ENCODE assay signal across 11 cellular contexts in genomic region chrX:119477812-119478232, GRCh38. TPM values are rescaled to one million over a fixed set of nuclear protein-coding genes. Genes with fewer than 3 reads are reported as not detected.
DNase-seq lines count a peak whose midpoint lies in the region; ATAC-seq, FAIRE-seq and TF ChIP-seq lines count a peak whose summit lies in the region.
"Had no signal": no experiment of that assay in that cellular context is flagged by ENCODE, and none has a peak within 500 bp of the region (broad histone marks: within the 10 kb centered on the region; RNA-seq: fewer than 3 reads in every experiment).

No MANE protein-coding gene starts in this region.

- no peaks in the 10 kb centered on the region for H3K36me3 Mint-ChIP-seq in progenitor cell of endocrine pancreas (ENCODE audit: insufficient read depth)
- H3K36me3 Mint-ChIP-seq: WTC11 had no signal

- H3K9me3 Mint-ChIP-seq in progenitor cell of endocrine pancreas (ENCODE audit: low read depth) = peaks cover 8% of the 10 kb centered on the region
- H3K9me3 Mint-ChIP-seq: WTC11 had no signal

- no peak for TF ChIP-seq RAD21 in GM12878 (IDR thresholded peaks at IDR 0.05; ENCODE audit: insufficient read depth, low read depth, low read length)

- CTCF ChIA-PET in A673 (lab: Charles Lee) = no interaction called here
- CTCF ChIA-PET in GM12878 (lab: Yijun Ruan, JAX) = interaction anchor here (0.9 to 2.1 kb wide), 10 partner anchors 8 to 401 kb away, joined by 3 to 22 read pairs (median 6); no protein-coding TSS in a partner anchor

- peaks cover 14% of the 10 kb centered on the region for H3K4me1 Mint-ChIP-seq in progenitor cell of endocrine pancreas (ENCODE audit: low read depth)
- H3K4me1 Mint-ChIP-seq: WTC11 had no signal

- no peak overlapping the region for H3K4me3 Mint-ChIP-seq in progenitor cell of endocrine pancreas (ENCODE audit: low read depth)
- H3K4me3 Mint-ChIP-seq: WTC11 had no signal

- H3K9ac ChIP-seq in GM12878 (ENCODE audit: control insufficient read depth, insufficient read depth, low read length) = no peak overlapping the region

- TF ChIP-seq CTCF in A673 (conservative IDR thresholded peaks at IDR 0.05; ENCODE audit: low read depth, low read length) (no peak), GM12878 (IDR thresholded peaks at IDR 0.05 in 2 of 3, conservative IDR thresholded peaks at IDR 0.05 in 1 of 3; ENCODE audit: control insufficient read depth in 2 of 3, extremely low read depth in 1 of 3, insufficient read depth in 1 of 3, low read depth in 3 of 3, low read length in 3 of 3) (no peak), progenitor cell of endocrine pancreas (IDR thresholded peaks at IDR 0.05; ENCODE audit: unreplicated experiment) (no peak)

- H3K27ac Mint-ChIP-seq in progenitor cell of endocrine pancreas = no peak overlapping the region
- H3K27ac Mint-ChIP-seq: WTC11 had no signal

- FAIRE-seq in H54 (lab: Jason Lieb, UNC) (peak; percentile 55), GM12878 (lab: Jason Lieb, UNC) (no peak)

- RAD21 ChIA-PET in GM12878 (lab: Charles Lee; ENCODE audit: unreplicated experiment) = interaction anchor here (1.4 to 1.8 kb wide), 2 partner anchors 8 to 34 kb away, joined by 5 to 6 read pairs; no protein-coding TSS in a partner anchor

- H2AFZ ChIP-seq in GM12878 (ENCODE audit: control insufficient read depth, low read depth, low read length) = no peak overlapping the region

- intact Hi-C loops in A673 (cut with micrococcal nuclease; ENCODE audit: unreplicated experiment) = no loop called here
- intact Hi-C loops in GM12878 (cut with micrococcal nuclease; ENCODE audit: unreplicated experiment) = no loop called here

- DNase-seq in A673 (ENCODE audit: low spot score) (peak; percentile 51), H54 (ENCODE audit: insufficient read length, low spot score) (peak; percentile 44), GM12878 (ENCODE audit: low read depth, low spot score) (no peak), left kidney (ENCODE audit: low read depth, low spot score) (peak; percentile 11), progenitor cell of endocrine pancreas (ENCODE audit: low spot score, unreplicated experiment) (no peak), cortex of kidney (lab: John Stamatoyannopoulos, UW) (no peak), NCI-H748 (lab: John Stamatoyannopoulos, UW; ENCODE audit: unreplicated experiment) (no peak)
- DNase-seq: amygdala, COR-L47 had no signal

- TF ChIP-seq POLR2A in H54 (IDR thresholded peaks at IDR 0.05; ENCODE audit: low read depth, low read length) (no peak), GM12878 (IDR thresholded peaks at IDR 0.05; ENCODE audit: low read depth, low read length) (no peak)

- H3K9me3 ChIP-seq in A673 (ENCODE audit: low read depth, low read length, poor library complexity, severe bottlenecking) (no peaks in the 10 kb centered on the region), GM12878 (replicated peaks; ENCODE audit: control insufficient read depth, insufficient read depth, low read length) (no peaks in the 10 kb centered on the region)

- BruUV-seq in A673 (replicated peaks; lab: Mats Ljungman, UMichigan) (no TSS peak), GM12878 (replicated peaks; lab: Mats Ljungman, UMichigan) (no TSS peak)

- POLR2A ChIA-PET in A673 (lab: Charles Lee; ENCODE audit: low non-redundant PET) (no interaction called here), GM12878 (lab: Charles Lee) (interaction anchor here (1.1 to 3.8 kb wide), 3 partner anchors 10 to 128 kb away, joined by 3 to 21 read pairs (median 5); partner anchors contain the start of genes NKRF and SLC25A5)

- H3K4me3 ChIP-seq in A673 (ENCODE audit: low read depth, low read length, poor library complexity, severe bottlenecking) (no peak overlapping the region), GM12878 (no peak overlapping the region)

- 49% methylated on average over 3 of the region's 3 CpGs for WGBS in GM12878 (ENCODE audit: insufficient coverage, insufficient replicate concordance, low lambda C conversion rate, missing lambda C conversion rate)

- no peaks in the 10 kb centered on the region for H4K20me1 ChIP-seq in GM12878 (ENCODE audit: control insufficient read depth, insufficient read depth)

- in situ Hi-C loops in GM12878 (cut with MboI) = no loop called here

- TF ChIP-seq EP300 in GM12878 (IDR thresholded peaks at IDR 0.05; ENCODE audit: borderline replicate concordance in 1 of 2, control insufficient read depth in 1 of 2, low read depth in 2 of 2, low read length in 2 of 2) = no peak

- H3K27ac ChIP-seq in A673 (ENCODE audit: low read depth, low read length, poor library complexity, severe bottlenecking) (no peak overlapping the region), GM12878 (ENCODE audit: control insufficient read depth, insufficient read depth) (no peak overlapping the region)

- H3K27me3 Mint-ChIP-seq in progenitor cell of endocrine pancreas = no peaks in the 10 kb centered on the region

- H3K4me1 ChIP-seq in A673 (ENCODE audit: insufficient read depth, low read length, poor library complexity, severe bottlenecking) = peaks cover 4% of the 10 kb centered on the region
- no peaks in the 10 kb centered on the region; the same call in 1 of the 2 replicates for H3K4me1 ChIP-seq in GM12878 (ENCODE audit: control insufficient read depth, insufficient read depth, low read length)

- no peaks in the 10 kb centered on the region for H3K27me3 ChIP-seq in A673 (replicated peaks; ENCODE audit: insufficient read depth, low read depth, low read length, poor library complexity)
- no peaks in the 10 kb centered on the region for H3K27me3 ChIP-seq in GM12878 (replicated peaks in 1 of 2; ENCODE audit: control insufficient read depth in 2 of 2, insufficient read depth in 2 of 2, low read length in 1 of 2)

- no peak overlapping the region for H3K4me2 ChIP-seq in GM12878 (ENCODE audit: control insufficient read depth, insufficient read depth)

- no peaks in the 10 kb centered on the region for H3K79me2 ChIP-seq in GM12878 (ENCODE audit: control insufficient read depth, insufficient read depth, low read length)

- SMC1A ChIA-PET in GM12878 (lab: Charles Lee; ENCODE audit: uncharacterized antibody, unreplicated experiment) = interaction anchor here (0.7 to 1.9 kb wide), 8 partner anchors 9 to 311 kb away, joined by 3 to 10 read pairs (median 5); no protein-coding TSS in a partner anchor

- no peaks in the 10 kb centered on the region for H3K36me3 ChIP-seq in A673 (ENCODE audit: insufficient read depth, low read length, poor library complexity, severe bottlenecking)
- H3K36me3 ChIP-seq in GM12878 (ENCODE audit: control insufficient read depth in 2 of 2, insufficient read depth in 2 of 2, low read length in 1 of 2) = no peaks in the 10 kb centered on the region

- ATAC-seq in GM12878 (peak; percentile 35), GM18858 (IDR thresholded peaks at IDR 0.05; ENCODE audit: unreplicated experiment) (no peak)
- ATAC-seq: WTC11 had no signal

TF ChIP-seq in GM12878, 131 proteins besides CTCF, POLR2A, EP300 and RAD21 (continues in another document):
- TF ChIP-seq, protein P1, sequence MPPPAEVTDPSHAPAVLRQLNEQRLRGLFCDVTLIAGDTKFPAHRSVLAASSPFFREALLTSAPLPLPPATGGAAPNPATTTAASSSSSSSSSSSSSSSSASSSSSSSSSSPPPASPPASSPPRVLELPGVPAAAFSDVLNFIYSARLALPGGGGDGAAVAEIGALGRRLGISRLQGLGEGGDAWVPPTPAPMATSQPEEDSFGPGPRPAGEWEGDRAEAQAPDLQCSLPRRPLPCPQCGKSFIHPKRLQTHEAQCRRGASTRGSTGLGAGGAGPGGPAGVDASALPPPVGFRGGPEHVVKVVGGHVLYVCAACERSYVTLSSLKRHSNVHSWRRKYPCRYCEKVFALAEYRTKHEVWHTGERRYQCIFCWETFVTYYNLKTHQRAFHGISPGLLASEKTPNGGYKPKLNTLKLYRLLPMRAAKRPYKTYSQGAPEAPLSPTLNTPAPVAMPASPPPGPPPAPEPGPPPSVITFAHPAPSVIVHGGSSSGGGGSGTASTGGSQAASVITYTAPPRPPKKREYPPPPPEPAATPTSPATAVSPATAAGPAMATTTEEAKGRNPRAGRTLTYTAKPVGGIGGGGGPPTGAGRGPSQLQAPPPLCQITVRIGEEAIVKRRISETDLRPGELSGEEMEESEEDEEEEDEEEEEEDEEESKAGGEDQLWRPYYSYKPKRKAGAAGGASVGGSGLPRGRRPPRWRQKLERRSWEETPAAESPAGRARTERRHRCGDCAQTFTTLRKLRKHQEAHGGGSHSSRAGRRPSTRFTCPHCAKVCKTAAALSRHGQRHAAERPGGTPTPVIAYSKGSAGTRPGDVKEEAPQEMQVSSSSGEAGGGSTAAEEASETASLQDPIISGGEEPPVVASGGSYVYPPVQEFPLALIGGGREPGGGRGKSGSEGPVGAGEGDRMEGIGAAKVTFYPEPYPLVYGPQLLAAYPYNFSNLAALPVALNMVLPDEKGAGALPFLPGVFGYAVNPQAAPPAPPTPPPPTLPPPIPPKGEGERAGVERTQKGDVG (CRISPR knock-in tag; IDR thresholded peaks at IDR 0.05) = no peak
- TF ChIP-seq IKZF1 (conservative IDR thresholded peaks at IDR 0.05) (peak; percentile 17; the same call in 1 of the 2 replicates), TCF3 (IDR thresholded peaks at IDR 0.05; ENCODE audit: borderline replicate concordance, insufficient read depth, low read depth, low read length) (no peak), LARP7 (IDR thresholded peaks at IDR 0.05) (no peak), NR2F1 (conservative IDR thresholded peaks at IDR 0.05) (peak; percentile 51; the same call in 1 of the 2 replicates), SMARCA5 (IDR thresholded peaks at IDR 0.05) (no peak), BMI1 (IDR thresholded peaks at IDR 0.05; ENCODE audit: borderline replicate concordance) (no peak), ZNF622 (IDR thresholded peaks at IDR 0.05) (no peak)

RNA-seq across cellular contexts. Expression of gene SLC25A5, which starts 9.6 kb away (rescaled TPM):
- 360 and 368 TPM in 2 replicates for total RNA-seq in A673 (2021)
- total RNA-seq in GM12878 (2013; cell fraction: nucleolus; rRNA removed) = 30.9 and 34.2 TPM in 2 replicates
- 397 and 425 TPM in 2 replicates for total RNA-seq in GM12878 (2014; rRNA removed)
- 361 and 366 TPM in 2 replicates for total RNA-seq in GM12878 (2014; rRNA removed; fragmentation: Illumina TruSeq; extraction: Trizol)
- total RNA-seq in GM12878 (2021) = 625 and 628 TPM in 2 replicates
- 314 TPM for polyA plus RNA-seq in GM12878 (2011; ENCODE audit: low read depth)
- 282 and 438 TPM in 2 replicates for polyA plus RNA-seq in GM12878 (2011; rRNA removed)
- polyA plus RNA-seq in GM12878 (2011; cell fraction: cytosol; rRNA removed) = 707 and 822 TPM in 2 replicates
- polyA plus RNA-seq in GM12878 (2011; cell fraction: nucleus; rRNA removed) = 351 and 383 TPM in 2 replicates
- polyA plus RNA-seq in GM12878 (2012) = 414 and 429 TPM in 2 replicates
- 464 and 490 TPM in 2 replicates for polyA plus RNA-seq in GM12878 (2014; fragmentation: Illumina TruSeq; extraction: Trizol)
- 1,000 to 10,000 TPM; 2,068 to 3,863 TPM for polyA plus RNA-seq in GM12878 (2014; fragmentation: Nextera tagmentation; extraction: Ambion mirVana)
- 602 and 608 TPM in 2 replicates for polyA plus RNA-seq in GM12878 (2014; rRNA removed)
- polyA plus RNA-seq in GM12878 (2016; fragmentation: Nextera tagmentation; extraction: Ambion mirVana) = 100 to 1,000 TPM; 665 to 690 TPM
- 426 and 638 TPM in 2 replicates for polyA minus RNA-seq in GM12878 (2011; rRNA and poly(A)+ RNA removed)
- 204 and 215 TPM in 2 replicates for polyA minus RNA-seq in GM12878 (2011; cell fraction: cytosol; rRNA and poly(A)+ RNA removed)
- 53.8 and 75.2 TPM in 2 replicates for polyA minus RNA-seq in GM12878 (2011; cell fraction: nucleus; rRNA and poly(A)+ RNA removed)
- 224 and 225 TPM in 2 replicates for total RNA-seq in progenitor cell of endocrine pancreas

Comparison
In these comparisons a context has a peak if more than half of its experiments do, and no peak if none do; other contexts are left out.
1. DNase-seq: peak in A673 (single experiment), H54 (single experiment) and left kidney (single experiment); none in GM12878 (single experiment), progenitor cell of endocrine pancreas (single experiment), cortex of kidney (single experiment) and NCI-H748 (single experiment).